ENCODE assay signal across 11 cellular contexts in genomic region chr17:74751210-74751529, GRCh38. TPM values are rescaled to one million over a fixed set of nuclear protein-coding genes. Genes with fewer than 3 reads are reported as not detected.
DNase-seq lines count a peak whose midpoint lies in the region; ATAC-seq and TF ChIP-seq lines count a peak whose summit lies in the region.
"Had no signal": no experiment of that assay in that cellular context is flagged by ENCODE, and none has a peak within 500 bp of the region (broad histone marks: within the 10 kb centered on the region; RNA-seq: fewer than 3 reads in every experiment).

No MANE protein-coding gene starts in this region.

- peaks cover 22% of the 10 kb centered on the region; the same call in 1 of the 2 replicates for H3K27me3 ChIP-seq in BLaER1
- no peaks in the 10 kb centered on the region for H3K27me3 ChIP-seq in colonic mucosa
- H3K27me3 ChIP-seq in naive thymus-derived CD4-positive, alpha-beta T cell (ENCODE audit: control insufficient read depth in 2 of 2, insufficient read depth in 2 of 2, low read length in 2 of 2) = no peaks in the 10 kb centered on the region
- H3K27me3 ChIP-seq: right atrium auricular region had no signal

- H3K4me3 Mint-ChIP-seq in naive thymus-derived CD4-positive, alpha-beta T cell = peak overlapping the region; percentile 92 to 100 (median 98)

- intact Hi-C loops in colonic mucosa (cut with DNase I) = no loop called here
- intact Hi-C loops in naive thymus-derived CD4-positive, alpha-beta T cell (cut with micrococcal nuclease) = loop anchor here (1.0 to 10.0 kb wide), 2 partner anchors 8 to 546 kb away; partner anchors contain the start of gene RPL38 (in 1 of the 2)

- DNase-seq in LNCaP clone FGC (ENCODE audit: low read depth) = no peak
- DNase-seq in colonic mucosa = no peak
- no peak for DNase-seq in naive thymus-derived CD4-positive, alpha-beta T cell
- DNase-seq in DMS53 treated with DMSO at 0.1 percent for 48 hours (lab: John Stamatoyannopoulos, UW; ENCODE audit: unreplicated experiment) = no peak
- DNase-seq: NCI-H526 had no signal

- H4K20me1 ChIP-seq in BLaER1 = peaks cover 76% of the 10 kb centered on the region

- peak overlapping the region; percentile 36 to 98 (median 93) for H3K27ac Mint-ChIP-seq in naive thymus-derived CD4-positive, alpha-beta T cell

- ATAC-seq in naive thymus-derived CD4-positive, alpha-beta T cell = no peak
- no peak for ATAC-seq in GM19351 (IDR thresholded peaks at IDR 0.05; ENCODE audit: unreplicated experiment)
- ATAC-seq in GM18861 (IDR thresholded peaks at IDR 0.05; ENCODE audit: unreplicated experiment) = no peak
- ATAC-seq in HG02588 (IDR thresholded peaks at IDR 0.05; ENCODE audit: unreplicated experiment) = no peak

- H3K4me3 ChIP-seq in BLaER1 (no peak overlapping the region), LNCaP clone FGC (ENCODE audit: low read depth, low read length) (peak overlapping the region; percentile 98), colonic mucosa (peak overlapping the region; percentile 85)
- H3K4me3 ChIP-seq in naive thymus-derived CD4-positive, alpha-beta T cell (ENCODE audit: low read length) = peak overlapping the region; percentile 95

- peaks cover 4 to 43% (median 16%) of the 10 kb centered on the region in 5 donors for H3K36me3 Mint-ChIP-seq in naive thymus-derived CD4-positive, alpha-beta T cell

- H3K4me1 ChIP-seq in BLaER1 (peaks cover 79% of the 10 kb centered on the region), colonic mucosa (peaks cover 14% of the 10 kb centered on the region)
- H3K4me1 ChIP-seq in naive thymus-derived CD4-positive, alpha-beta T cell (ENCODE audit: control insufficient read depth in 2 of 2, insufficient read depth in 2 of 2, low read length in 2 of 2) = peaks cover 56 to 64% of the 10 kb centered on the region in 2 donors

- no peaks in the 10 kb centered on the region for H3K27me3 Mint-ChIP-seq in naive thymus-derived CD4-positive, alpha-beta T cell

- no peaks in the 10 kb centered on the region for H3K9me3 ChIP-seq in BLaER1
- H3K9me3 ChIP-seq in colonic mucosa = no peaks in the 10 kb centered on the region
- H3K9me3 ChIP-seq in naive thymus-derived CD4-positive, alpha-beta T cell (ENCODE audit: control insufficient read depth in 2 of 3, low read length in 3 of 3) = no peaks in the 10 kb centered on the region
- H3K9me3 ChIP-seq: right atrium auricular region had no signal

- H3K27ac ChIP-seq in BLaER1 (no peak overlapping the region), colonic mucosa (peak overlapping the region; percentile 8)
- H3K27ac ChIP-seq in naive thymus-derived CD4-positive, alpha-beta T cell (ENCODE audit: low read depth, low read length) = peak overlapping the region; percentile 90

- H3K4me2 ChIP-seq in BLaER1 = peak overlapping the region; percentile 51

- H3K36me3 ChIP-seq in BLaER1 = peaks cover 7% of the 10 kb centered on the region; the same call in 1 of the 2 replicates
- no peaks in the 10 kb centered on the region for H3K36me3 ChIP-seq in colonic mucosa
- peaks cover 0 to 33% (median 3%) of the 10 kb centered on the region in 3 experiments for H3K36me3 ChIP-seq in naive thymus-derived CD4-positive, alpha-beta T cell (ENCODE audit: control insufficient read depth in 2 of 3, insufficient read depth in 3 of 3, low read length in 3 of 3)
- H3K36me3 ChIP-seq: right atrium auricular region had no signal

- TF ChIP-seq CTCF in LNCaP clone FGC (IDR thresholded peaks at IDR 0.05; ENCODE audit: control insufficient read depth, extremely low read depth, insufficient read depth) (no peak), colonic mucosa (IDR thresholded peaks at IDR 0.05) (no peak)

- POLR2A ChIA-PET in naive thymus-derived CD4-positive, alpha-beta T cell (lab: Charles Lee) = interaction anchor here (1.0 to 20.3 kb wide), 7 partner anchors 7 to 261 kb away, joined by 3 to 372 read pairs (median 27); partner anchors contain the start of genes MRPL58, NAT9 and RAB37

- H3K4me1 Mint-ChIP-seq in naive thymus-derived CD4-positive, alpha-beta T cell = peaks cover 55 to 72% (median 65%) of the 10 kb centered on the region in 7 donors

- CTCF ChIA-PET in naive thymus-derived CD4-positive, alpha-beta T cell (lab: Charles Lee) = interaction anchor here (1.0 to 14.1 kb wide), 5 partner anchors 8 to 111 kb away, joined by 3 to 165 read pairs (median 15); partner anchors contain the start of gene NAT9

- H3K9me3 Mint-ChIP-seq in naive thymus-derived CD4-positive, alpha-beta T cell = peaks cover 0 to 2% (median 0%) of the 10 kb centered on the region in 11 donors

- no peak overlapping the region for H3K9ac ChIP-seq in BLaER1
- peak overlapping the region; percentile 26 to 60 for H3K9ac ChIP-seq in colonic mucosa (ENCODE audit: low read depth in 2 of 2, low read length in 2 of 2)

RNA-seq across cellular contexts. Expression of gene NHERF1, which starts 2.7 kb away (rescaled TPM):
- 100 to 1,000 TPM; 186 to 244 TPM for total RNA-seq in colonic mucosa
- 100 to 1,000 TPM in 4 of 5 experiments, 10 to 100 TPM in 1; 93.1 to 279 (median 156) TPM for total RNA-seq in naive thymus-derived CD4-positive, alpha-beta T cell
- 100 to 1,000 TPM; 273 to 393 TPM for polyA plus RNA-seq in naive thymus-derived CD4-positive, alpha-beta T cell

RNA-seq across cellular contexts. Expression of gene RAB37, which starts 14.1 kb away (rescaled TPM):
- total RNA-seq in colonic mucosa = 1 to 10 TPM; 4.5 to 7.2 TPM
- total RNA-seq in naive thymus-derived CD4-positive, alpha-beta T cell = 10 to 100 TPM; 23.6 to 58.5 (median 34.4) TPM
- 10 to 100 TPM; 30.4 to 30.7 TPM for polyA plus RNA-seq in naive thymus-derived CD4-positive, alpha-beta T cell

RNA-seq across cellular contexts. Expression of gene NAT9, which starts 25.0 kb away (rescaled TPM):
- total RNA-seq in colonic mucosa = 10 to 100 TPM; 28.4 to 52.6 TPM
- total RNA-seq in naive thymus-derived CD4-positive, alpha-beta T cell = 10 to 100 TPM; 41.4 to 78.8 (median 56.9) TPM
- polyA plus RNA-seq in naive thymus-derived CD4-positive, alpha-beta T cell = 10 to 100 TPM; 16.8 to 37.9 TPM

RNA-seq across cellular contexts. Expression of gene CD300LF, which starts 38.4 kb away (rescaled TPM):
- 1 to 10 TPM; 1.0 to 1.1 TPM for total RNA-seq in colonic mucosa
- 10 to 100 TPM in 1 of 5 experiments, 1 to 10 TPM in 1, under 1 TPM in 2, not detected in 1; 0.46 to 41.0 (median 2.7) TPM for total RNA-seq in naive thymus-derived CD4-positive, alpha-beta T cell
- polyA plus RNA-seq in naive thymus-derived CD4-positive, alpha-beta T cell = not detected
- total RNA-seq: bronchial epithelial cell had no signal
